In genomic region chr12:6294533-6295186, GRCh38 we compare ENCODE assay signal across 1 cellular context.
TF ChIP-seq lines count a peak whose summit lies in the region.

No MANE protein-coding gene starts in this region.

TF ChIP-seq in HepG2, 621 proteins besides CTCF, POLR2A, EP300 and RAD21 (continued from another document and continues in another):
- TF ChIP-seq PRDM10 (CRISPR knock-in tag; IDR thresholded peaks at IDR 0.05; ENCODE audit: low read depth) = no peak
- no peak for TF ChIP-seq TERF1 (CRISPR knock-in tag; IDR thresholded peaks at IDR 0.05)
- no peak for TF ChIP-seq JARID2 (CRISPR knock-in tag; IDR thresholded peaks at IDR 0.05; ENCODE audit: insufficient replicate concordance)
- TF ChIP-seq PAXIP1 (CRISPR knock-in tag; conservative IDR thresholded peaks at IDR 0.05) = peak; percentile 90
- no peak for TF ChIP-seq ZNF230 (CRISPR knock-in tag; IDR thresholded peaks at IDR 0.05)
- TF ChIP-seq HNRNPH1 (optimal IDR thresholded peaks at IDR 0.05; ENCODE audit: low read depth, low read length) = no peak
- TF ChIP-seq ZNF781 (CRISPR knock-in tag; IDR thresholded peaks at IDR 0.05; ENCODE audit: borderline replicate concordance, not compliant biosample characterization) = no peak
- TF ChIP-seq SKI (IDR thresholded peaks at IDR 0.05; ENCODE audit: partially characterized antibody) = peak; percentile 25
- no peak for TF ChIP-seq SETDB1 (CRISPR knock-in tag; IDR thresholded peaks at IDR 0.05; ENCODE audit: borderline replicate concordance)
- no peak for TF ChIP-seq E2F5 (CRISPR knock-in tag; conservative IDR thresholded peaks at IDR 0.05)
- TF ChIP-seq SATB2 (CRISPR knock-in tag; IDR thresholded peaks at IDR 0.05) = no peak
- no peak for TF ChIP-seq HIVEP1 (CRISPR knock-in tag; IDR thresholded peaks at IDR 0.05)
- TF ChIP-seq NR1H2 (CRISPR knock-in tag; IDR thresholded peaks at IDR 0.05; ENCODE audit: borderline replicate concordance, low read depth) = no peak
- peak; percentile 92 for TF ChIP-seq CEBPG (CRISPR knock-in tag; IDR thresholded peaks at IDR 0.05)
- TF ChIP-seq ZNF660 (CRISPR knock-in tag; IDR thresholded peaks at IDR 0.05; ENCODE audit: borderline replicate concordance, low read depth) = no peak
- TF ChIP-seq TEAD3 (CRISPR knock-in tag; optimal IDR thresholded peaks at IDR 0.05; ENCODE audit: borderline replicate concordance) = peak; percentile 15
- no peak for TF ChIP-seq ARID2 (CRISPR knock-in tag; IDR thresholded peaks at IDR 0.05; ENCODE audit: borderline replicate concordance)
- no peak for TF ChIP-seq ARNTL (CRISPR knock-in tag; IDR thresholded peaks at IDR 0.05)
- TF ChIP-seq RARA (CRISPR knock-in tag; IDR thresholded peaks at IDR 0.05) = peak; percentile 74
- TF ChIP-seq DRAP1 (CRISPR knock-in tag; IDR thresholded peaks at IDR 0.05) = no peak
- TF ChIP-seq ARNT (IDR thresholded peaks at IDR 0.05) = no peak
- TF ChIP-seq NRL (CRISPR knock-in tag; IDR thresholded peaks at IDR 0.05; ENCODE audit: borderline replicate concordance) = no peak
- no peak for TF ChIP-seq GMEB1 (CRISPR knock-in tag; IDR thresholded peaks at IDR 0.05; ENCODE audit: borderline replicate concordance)
- peak; percentile 4; the same call in 1 of the 2 replicates for TF ChIP-seq SALL1 (CRISPR knock-in tag; IDR thresholded peaks at IDR 0.05)
- no peak for TF ChIP-seq AKAP8 (CRISPR knock-in tag; IDR thresholded peaks at IDR 0.05)
- TF ChIP-seq KAT2B (IDR thresholded peaks at IDR 0.05; ENCODE audit: borderline replicate concordance, low read depth, low read length) = no peak
- no peak for TF ChIP-seq ZNF678 (CRISPR knock-in tag; IDR thresholded peaks at IDR 0.05)
- no peak for TF ChIP-seq ZHX2 (IDR thresholded peaks at IDR 0.05; ENCODE audit: low read depth)
- TF ChIP-seq ZHX2 (CRISPR knock-in tag; IDR thresholded peaks at IDR 0.05; ENCODE audit: borderline replicate concordance) = no peak
- TF ChIP-seq TSC22D2 (CRISPR knock-in tag; IDR thresholded peaks at IDR 0.05; ENCODE audit: borderline replicate concordance) = no peak
- no peak for TF ChIP-seq GFI1 (CRISPR knock-in tag; IDR thresholded peaks at IDR 0.05; ENCODE audit: borderline replicate concordance)
- TF ChIP-seq HES4 (CRISPR knock-in tag; IDR thresholded peaks at IDR 0.05; ENCODE audit: borderline replicate concordance) = no peak
- TF ChIP-seq CBX1 (IDR thresholded peaks at IDR 0.05; ENCODE audit: low read depth) = no peak
- TF ChIP-seq NR2C2 (CRISPR knock-in tag; IDR thresholded peaks at IDR 0.05; ENCODE audit: borderline replicate concordance) = peak; percentile 26; the same call in 1 of the 2 replicates
- no peak for TF ChIP-seq ZSCAN25 (CRISPR knock-in tag; IDR thresholded peaks at IDR 0.05)
- TF ChIP-seq ZNF574 (CRISPR knock-in tag; IDR thresholded peaks at IDR 0.05) = no peak
